ENCODE assay signal across 3 cellular contexts in genomic region chr14:92789457-92790089, GRCh38.
TF ChIP-seq lines count a peak whose summit lies in the region.

No MANE protein-coding gene starts in this region.

TF ChIP-seq in A549, 52 proteins besides CTCF, POLR2A, EP300 and RAD21:
- TF ChIP-seq EHMT2 (IDR thresholded peaks at IDR 0.05; ENCODE audit: low read depth) = no peak
- TF ChIP-seq HOXB5 (CRISPR knock-in tag; IDR thresholded peaks at IDR 0.05) = no peak
- TF ChIP-seq FOSL2 (IDR thresholded peaks at IDR 0.05) = no peak
- peak; percentile 86 for TF ChIP-seq FOSL2 (CRISPR knock-in tag; IDR thresholded peaks at IDR 0.05)

TF ChIP-seq in K562, 482 proteins besides CTCF, POLR2A, EP300 and RAD21 (continues in another document):
- TF ChIP-seq, protein P1, sequence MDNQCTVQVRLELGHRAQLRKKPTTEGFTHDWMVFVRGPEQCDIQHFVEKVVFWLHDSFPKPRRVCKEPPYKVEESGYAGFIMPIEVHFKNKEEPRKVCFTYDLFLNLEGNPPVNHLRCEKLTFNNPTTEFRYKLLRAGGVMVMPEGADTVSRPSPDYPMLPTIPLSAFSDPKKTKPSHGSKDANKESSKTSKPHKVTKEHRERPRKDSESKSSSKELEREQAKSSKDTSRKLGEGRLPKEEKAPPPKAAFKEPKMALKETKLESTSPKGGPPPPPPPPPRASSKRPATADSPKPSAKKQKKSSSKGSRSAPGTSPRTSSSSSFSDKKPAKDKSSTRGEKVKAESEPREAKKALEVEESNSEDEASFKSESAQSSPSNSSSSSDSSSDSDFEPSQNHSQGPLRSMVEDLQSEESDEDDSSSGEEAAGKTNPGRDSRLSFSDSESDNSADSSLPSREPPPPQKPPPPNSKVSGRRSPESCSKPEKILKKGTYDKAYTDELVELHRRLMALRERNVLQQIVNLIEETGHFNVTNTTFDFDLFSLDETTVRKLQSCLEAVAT (IDR thresholded peaks at IDR 0.05) = peak in 1 of 2 experiments; percentile 38; a peak in 1 of 4 replicates
- TF ChIP-seq JUN (IDR thresholded peaks at IDR 0.05; ENCODE audit: borderline replicate concordance, low read depth, low read length) (peak; percentile 87; the same call in 1 of the 2 replicates), JUN (CRISPR knock-in tag; IDR thresholded peaks at IDR 0.05; ENCODE audit: borderline replicate concordance) (no peak), ATF4 (CRISPR knock-in tag; IDR thresholded peaks at IDR 0.05) (no peak), ARHGAP35 (IDR thresholded peaks at IDR 0.05; ENCODE audit: partially characterized antibody) (no peak), MEF2A (IDR thresholded peaks at IDR 0.05; ENCODE audit: control insufficient read depth, low read depth, low read length) (peak; percentile 68; the same call in 1 of the 2 replicates), TRIM28 (IDR thresholded peaks at IDR 0.05) (peak; percentile 98), STAT5A (IDR thresholded peaks at IDR 0.05; ENCODE audit: borderline replicate concordance, low read length) (no peak), ZNF280A (IDR thresholded peaks at IDR 0.05; ENCODE audit: low read depth, partially characterized antibody) (peak; percentile 96), CBX3 (IDR thresholded peaks at IDR 0.05; ENCODE audit: borderline replicate concordance in 1 of 2, low read length in 2 of 2) (peak in 1 of 2 experiments; percentile 94; a peak in 2 of 3 replicates), ATF7 (IDR thresholded peaks at IDR 0.05) (0 out of 2 replicates have a peak, but pooled peaks have one; percentile 15), CBX5 (IDR thresholded peaks at IDR 0.05; ENCODE audit: borderline replicate concordance, low read depth) (peak; percentile 87), CBX1 (IDR thresholded peaks at IDR 0.05; ENCODE audit: low read depth) (0 out of 2 replicates have a peak, but pooled peaks have one; percentile 33), GTF2F1 (IDR thresholded peaks at IDR 0.05; ENCODE audit: low read depth, low read length) (no peak), ZNF445 (CRISPR knock-in tag; IDR thresholded peaks at IDR 0.05; ENCODE audit: low read depth) (no peak), TAL1 (IDR thresholded peaks at IDR 0.05) (0 out of 2 replicates have a peak, but pooled peaks have one; percentile 10), TRIM24 (IDR thresholded peaks at IDR 0.05) (peak; percentile 98 to 99), MAFG (tag; conservative IDR thresholded peaks at IDR 0.05) (peak; percentile 65), POU5F1 (IDR thresholded peaks at IDR 0.05; ENCODE audit: borderline replicate concordance, low read depth, low read length, partially characterized antibody) (no peak), ZNF316 (IDR thresholded peaks at IDR 0.05) (peak; percentile 48; the same call in 1 of the 2 replicates), ZEB2 (IDR thresholded peaks at IDR 0.05) (peak; percentile 74), FOXA1 (IDR thresholded peaks at IDR 0.05; ENCODE audit: borderline replicate concordance) (no peak)
- TF ChIP-seq, protein P2, sequence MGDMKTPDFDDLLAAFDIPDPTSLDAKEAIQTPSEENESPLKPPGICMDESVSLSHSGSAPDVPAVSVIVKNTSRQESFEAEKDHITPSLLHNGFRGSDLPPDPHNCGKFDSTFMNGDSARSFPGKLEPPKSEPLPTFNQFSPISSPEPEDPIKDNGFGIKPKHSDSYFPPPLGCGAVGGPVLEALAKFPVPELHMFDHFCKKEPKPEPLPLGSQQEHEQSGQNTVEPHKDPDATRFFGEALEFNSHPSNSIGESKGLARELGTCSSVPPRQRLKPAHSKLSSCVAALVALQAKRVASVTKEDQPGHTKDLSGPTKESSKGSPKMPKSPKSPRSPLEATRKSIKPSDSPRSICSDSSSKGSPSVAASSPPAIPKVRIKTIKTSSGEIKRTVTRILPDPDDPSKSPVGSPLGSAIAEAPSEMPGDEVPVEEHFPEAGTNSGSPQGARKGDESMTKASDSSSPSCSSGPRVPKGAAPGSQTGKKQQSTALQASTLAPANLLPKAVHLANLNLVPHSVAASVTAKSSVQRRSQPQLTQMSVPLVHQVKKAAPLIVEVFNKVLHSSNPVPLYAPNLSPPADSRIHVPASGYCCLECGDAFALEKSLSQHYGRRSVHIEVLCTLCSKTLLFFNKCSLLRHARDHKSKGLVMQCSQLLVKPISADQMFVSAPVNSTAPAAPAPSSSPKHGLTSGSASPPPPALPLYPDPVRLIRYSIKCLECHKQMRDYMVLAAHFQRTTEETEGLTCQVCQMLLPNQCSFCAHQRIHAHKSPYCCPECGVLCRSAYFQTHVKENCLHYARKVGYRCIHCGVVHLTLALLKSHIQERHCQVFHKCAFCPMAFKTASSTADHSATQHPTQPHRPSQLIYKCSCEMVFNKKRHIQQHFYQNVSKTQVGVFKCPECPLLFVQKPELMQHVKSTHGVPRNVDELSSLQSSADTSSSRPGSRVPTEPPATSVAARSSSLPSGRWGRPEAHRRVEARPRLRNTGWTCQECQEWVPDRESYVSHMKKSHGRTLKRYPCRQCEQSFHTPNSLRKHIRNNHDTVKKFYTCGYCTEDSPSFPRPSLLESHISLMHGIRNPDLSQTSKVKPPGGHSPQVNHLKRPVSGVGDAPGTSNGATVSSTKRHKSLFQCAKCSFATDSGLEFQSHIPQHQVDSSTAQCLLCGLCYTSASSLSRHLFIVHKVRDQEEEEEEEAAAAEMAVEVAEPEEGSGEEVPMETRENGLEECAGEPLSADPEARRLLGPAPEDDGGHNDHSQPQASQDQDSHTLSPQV (IDR thresholded peaks at IDR 0.05) = no peak

TF ChIP-seq in SK-N-SH, 30 proteins besides CTCF, POLR2A, EP300 and RAD21:
- TF ChIP-seq IRF3 (IDR thresholded peaks at IDR 0.05; ENCODE audit: low read depth, low read length) (no peak), RCOR1 (IDR thresholded peaks at IDR 0.05; ENCODE audit: low read length) (no peak)
TF ChIP-seq in SK-N-SH: peak in this region for 0.
